ENCODE assay signal across 8 cellular contexts in genomic region chr17:68247445-68248198, GRCh38.
DNase-seq lines count a peak whose midpoint lies in the region; ATAC-seq and TF ChIP-seq lines count a peak whose summit lies in the region.

AMZ2 (plus strand) TSS chr17:68248043; CDS start chr17:68250188, 2,145 bp downstream.

- TF ChIP-seq CTCF in AG10803 (conservative IDR thresholded peaks at IDR 0.05; ENCODE audit: low read length), result no peak

- no peaks in the 10 kb centered on the region for H3K27me3 Mint-ChIP-seq in central memory CD8-positive, alpha-beta T cell

- H3K27ac Mint-ChIP-seq in central memory CD8-positive, alpha-beta T cell (ENCODE audit: low read depth), result peak within 1 kb of the TSS; percentile 98

- ATAC-seq in GM19043 (IDR thresholded peaks at IDR 0.05; ENCODE audit: low read depth, unreplicated experiment) (peak; percentile 82), HG03378 (IDR thresholded peaks at IDR 0.05; ENCODE audit: unreplicated experiment) (peak; percentile 72)
- ATAC-seq in activated CD4-positive, CD25-positive, alpha-beta regulatory T cell treated with anti-CD3 and anti-CD28 coated beads, Interleukin-2, amount 50 U/mL, for 24 hours, result peak; percentile 73 to 77
- peak; percentile 84 for ATAC-seq in central memory CD8-positive, alpha-beta T cell (replicated peaks; ENCODE audit: extremely low read depth, poor library complexity, severe bottlenecking)

- peak within 1 kb of the TSS; percentile 80 for H3K4me3 ChIP-seq in AG10803 (ENCODE audit: low read length)

- no peaks in the 10 kb centered on the region for H3K9me3 Mint-ChIP-seq in central memory CD8-positive, alpha-beta T cell

- H3K4me3 Mint-ChIP-seq in central memory CD8-positive, alpha-beta T cell, result peak within 1 kb of the TSS; percentile 91

- H3K36me3 Mint-ChIP-seq in central memory CD8-positive, alpha-beta T cell (ENCODE audit: insufficient read depth), result peaks cover 33% of the 10 kb centered on the region

- H3K4me1 Mint-ChIP-seq in central memory CD8-positive, alpha-beta T cell, result peaks cover 25% of the 10 kb centered on the region

- DNase-seq in AG10803 (ENCODE audit: low read depth) (peak; percentile 91), NCI-H446 treated with DMSO at 0.1 percent for 48 hours (lab: John Stamatoyannopoulos, UW) (peak; percentile 70), iris pigment epithelial cell (ENCODE audit: low read depth) (peak; percentile 89)
- DNase-seq in central memory CD8-positive, alpha-beta T cell (ENCODE audit: low spot score in 2 of 2), result peak; percentile 97 to 99
- peak; percentile 98 for DNase-seq in stimulated activated CD4-positive, alpha-beta T cell treated with anti-CD3 and anti-CD28 coated beads, Interleukin-12 subunit alpha, Interleukin-12 subunit beta, amount 100 ng/mL, for 4 hours

Comparison
In these comparisons a context has a peak if more than half of its experiments do, and no peak if none do; other contexts are left out.
1. Peak in every context shown above with its lines: DNase-seq, ATAC-seq and H3K4me3 ChIP-seq.